8 cellular contexts compared by ENCODE assay signal in the genomic region with DNA sequence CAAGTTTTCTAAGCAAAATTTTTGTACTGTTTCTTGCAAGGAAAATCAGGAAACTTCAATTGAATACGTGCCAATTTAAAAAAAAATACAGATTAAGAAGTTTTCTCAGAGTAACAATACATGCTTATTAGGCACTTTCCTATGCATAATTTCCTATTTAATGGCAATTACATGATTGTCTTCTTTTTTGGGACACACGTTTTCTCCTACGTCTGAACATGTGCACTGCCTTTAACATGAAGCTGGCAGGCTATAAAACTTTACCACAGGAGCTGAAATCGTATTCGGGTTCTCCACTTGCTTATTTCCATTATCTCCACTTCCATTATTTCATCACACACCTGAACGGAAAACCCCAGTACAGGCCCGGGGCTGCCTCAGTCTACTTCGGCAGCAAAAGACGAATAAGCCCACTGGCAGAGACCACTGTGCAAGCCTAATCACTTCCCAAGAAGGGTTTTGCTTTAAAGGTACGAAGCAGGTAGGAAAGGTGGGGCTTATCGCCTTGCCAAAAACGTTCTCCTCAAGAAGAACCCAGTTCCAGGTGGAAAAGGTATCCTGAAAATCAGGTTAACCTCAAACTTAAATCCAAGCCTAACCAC. TPM values are rescaled to one million over a fixed set of nuclear protein-coding genes. Genes with fewer than 3 reads are reported as not detected.
DNase-seq lines count a peak whose midpoint lies in the region; ATAC-seq, FAIRE-seq and TF ChIP-seq lines count a peak whose summit lies in the region.

No MANE protein-coding gene starts in this region.

- H3K23ac ChIP-seq in mesenchymal stem cell (ENCODE audit: low read length in 2 of 2) = peak overlapping the region in 1 of 2 experiments; percentile 83

- no peak for FAIRE-seq in frontal cortex (lab: Jason Lieb, UNC)

- H3K27me3 Mint-ChIP-seq in MCF 10A (ENCODE audit: insufficient read depth, unreplicated experiment) = no peaks in the 10 kb centered on the region

- H3K27ac ChIP-seq in C4-2B (peak overlapping the region; percentile 78), mesenchymal stem cell (ENCODE audit: low read length, poor library complexity, severe bottlenecking) (peak overlapping the region; percentile 90), aorta (ENCODE audit: low read depth in 1 of 2, low read length in 2 of 2) (peak overlapping the region in 1 of 2 donors; percentile 50)

- peak overlapping the region; percentile 69 for H3K4me2 ChIP-seq in mesenchymal stem cell (ENCODE audit: low read length, poor library complexity, severe bottlenecking)

- H3K36me3 ChIP-seq in mesenchymal stem cell (ENCODE audit: control insufficient read depth in 1 of 2, insufficient read depth in 2 of 2, low read depth in 1 of 2, low read length in 2 of 2) (peaks cover 0 to 28% of the 10 kb centered on the region in 2 experiments), aorta (ENCODE audit: control insufficient read depth in 1 of 2, insufficient read depth in 2 of 2, low read length in 1 of 2) (no peaks in the 10 kb centered on the region)

- H3K18ac ChIP-seq in mesenchymal stem cell (ENCODE audit: low read depth in 1 of 2, low read length in 2 of 2) = peak overlapping the region; percentile 40 to 95

- peak overlapping the region in 1 of 2 experiments; percentile 61 for H3K14ac ChIP-seq in mesenchymal stem cell (ENCODE audit: low read length in 2 of 2)

- TSS peak; percentile 46 for BruUV-seq in MCF 10A (replicated peaks; lab: Mats Ljungman, UMichigan)

- CTCF ChIA-PET in MCF 10A (lab: Yijun Ruan, JAX) = interaction anchor here (0.7 to 0.9 kb wide), 2 partner anchors 630 to 783 kb away, joined by 3 to 4 read pairs; no protein-coding TSS in a partner anchor

- H3K27ac Mint-ChIP-seq in MCF 10A (ENCODE audit: low read depth, unreplicated experiment) = no peak overlapping the region

- no peak overlapping the region for H2BK5ac ChIP-seq in mesenchymal stem cell (ENCODE audit: low read depth, low read length, poor library complexity, severe bottlenecking)

- H3K9me3 Mint-ChIP-seq in MCF 10A (ENCODE audit: unreplicated experiment) = no peaks in the 10 kb centered on the region

- ATAC-seq in HG03097 (IDR thresholded peaks at IDR 0.05; ENCODE audit: low FRiP score, unreplicated experiment) = peak; percentile 0
- peak; percentile 22 for ATAC-seq in aorta (ENCODE audit: low FRiP score)
- no peak for ATAC-seq in GM21576 (IDR thresholded peaks at IDR 0.05; ENCODE audit: unreplicated experiment)
- no peak for ATAC-seq in GM18520 (IDR thresholded peaks at IDR 0.05; ENCODE audit: unreplicated experiment)

- no peak overlapping the region for H2BK15ac ChIP-seq in mesenchymal stem cell (ENCODE audit: low read depth, poor library complexity, severe bottlenecking)

- H3K4me3 Mint-ChIP-seq in MCF 10A (ENCODE audit: unreplicated experiment) = no peak overlapping the region

- no peaks in the 10 kb centered on the region for H3K27me3 ChIP-seq in mesenchymal stem cell (ENCODE audit: control insufficient read depth in 1 of 2, insufficient read depth in 1 of 2, low read length in 2 of 2)
- no peaks in the 10 kb centered on the region for H3K27me3 ChIP-seq in aorta (ENCODE audit: control insufficient read depth in 1 of 2, insufficient read depth in 2 of 2, low read length in 1 of 2)

- WGBS in mesenchymal stem cell = 4% methylated on average over 11 of the region's 12 CpGs
- 0% methylated on average over 12 of the region's 12 CpGs for WGBS in aorta, 2 donors

- peak overlapping the region; percentile 97 to 98 for H3K4me3 ChIP-seq in mesenchymal stem cell (ENCODE audit: insufficient read depth in 1 of 2, low read depth in 1 of 2, low read length in 2 of 2)
- H3K4me3 ChIP-seq in aorta (ENCODE audit: low read length in 2 of 2) = peak overlapping the region; percentile 99 to 100

- H3K9ac ChIP-seq in mesenchymal stem cell (ENCODE audit: low read length) = peak overlapping the region; percentile 99

- H3K9me3 ChIP-seq in mesenchymal stem cell (ENCODE audit: control insufficient read depth, low read length) = no peaks in the 10 kb centered on the region
- no peaks in the 10 kb centered on the region for H3K9me3 ChIP-seq in aorta (ENCODE audit: control insufficient read depth, low read length)

- peak overlapping the region; percentile 29 to 49 for H2BK12ac ChIP-seq in mesenchymal stem cell (ENCODE audit: low read length in 2 of 2)

- H3K4me1 ChIP-seq in mesenchymal stem cell (ENCODE audit: control insufficient read depth, insufficient read depth, low read depth, low read length) (peaks cover 2% of the 10 kb centered on the region), aorta (ENCODE audit: control insufficient read depth in 1 of 2, insufficient read depth in 2 of 2, low read length in 2 of 2) (peaks cover 7 to 11% of the 10 kb centered on the region in 2 donors)

- H3K4me1 Mint-ChIP-seq in MCF 10A (ENCODE audit: insufficient read depth, unreplicated experiment) = peaks cover 32% of the 10 kb centered on the region

- H2BK120ac ChIP-seq in mesenchymal stem cell (ENCODE audit: low read depth, low read length) = peak overlapping the region; percentile 9

- no peak for DNase-seq in MCF 10A (ENCODE audit: unreplicated experiment)
- DNase-seq in mesenchymal stem cell = peak; percentile 40
- DNase-seq in aorta = no peak
- no peak for DNase-seq in frontal cortex (ENCODE audit: low spot score in 2 of 2)

- H3K79me1 ChIP-seq in mesenchymal stem cell (replicated peaks; ENCODE audit: low read length, poor library complexity, severe bottlenecking) = peaks cover 6% of the 10 kb centered on the region

- H2AK5ac ChIP-seq in mesenchymal stem cell (ENCODE audit: low read length, severe bottlenecking) = peak overlapping the region; percentile 12

- peak overlapping the region; percentile 93 for H2AFZ ChIP-seq in mesenchymal stem cell (ENCODE audit: low read depth, low read length)

- POLR2A ChIA-PET in MCF 10A (lab: Yijun Ruan, JAX) = interaction anchor here (0.6 to 4.6 kb wide), 28 partner anchors 9 to 1644 kb away, joined by 3 to 66 read pairs (median 4); a partner anchor contains a TSS

- peak overlapping the region; percentile 9 for H4K91ac ChIP-seq in mesenchymal stem cell (ENCODE audit: low read length)

- TF ChIP-seq CTCF in C4-2B (conservative IDR thresholded peaks at IDR 0.05) (no peak), MCF 10A (IDR thresholded peaks at IDR 0.05; ENCODE audit: unreplicated experiment) (no peak)

- peak overlapping the region; percentile 84 to 97 for H3K4ac ChIP-seq in mesenchymal stem cell (ENCODE audit: low read depth in 1 of 2, low read length in 2 of 2)

- peaks cover 48% of the 10 kb centered on the region for H3K36me3 Mint-ChIP-seq in MCF 10A (ENCODE audit: insufficient read depth, unreplicated experiment)

- intact Hi-C loops in MCF 10A (cut with micrococcal nuclease) (no loop called here), aorta (cut with DNase I) (no loop called here)

- H4K8ac ChIP-seq in mesenchymal stem cell (ENCODE audit: low read length) = peak overlapping the region; percentile 97

RNA-seq across cellular contexts. Expression of a gene that starts 0.6 kb away (rescaled TPM):
- total RNA-seq in MCF 10A (2022) (29.1 and 38.3 TPM in 2 replicates), aorta (10 to 100 TPM; 30.0 to 33.5 TPM), frontal cortex (48.5 TPM)
- 19.9 TPM for polyA plus RNA-seq in mesenchymal stem cell (2013, experiment 1 of 2)
- polyA plus RNA-seq in mesenchymal stem cell (2013, experiment 2 of 2) = 20.4 TPM
- 10 to 100 TPM; 19.9 to 28.5 TPM for polyA plus RNA-seq in aorta

RNA-seq across cellular contexts. Expression of a gene that starts 0.6 kb away (rescaled TPM):
- 27.6 and 30.0 TPM in 2 replicates for total RNA-seq in MCF 10A (2022)
- polyA plus RNA-seq in mesenchymal stem cell (2013, experiment 1 of 2) = 8.5 TPM
- polyA plus RNA-seq in mesenchymal stem cell (2013, experiment 2 of 2) = 8.6 TPM
- total RNA-seq in aorta = 10 to 100 TPM; 21.2 to 28.0 TPM
- 10 to 100 TPM in 1 of 2 donors, 1 to 10 TPM in 1; 9.2 to 10.5 TPM for polyA plus RNA-seq in aorta
- total RNA-seq in frontal cortex = 13.0 TPM

RNA-seq across cellular contexts. Expression of a gene that starts 42.2 kb away (rescaled TPM):
- not detected in 2 replicates for total RNA-seq in MCF 10A (2022)
- polyA plus RNA-seq in mesenchymal stem cell (2013, experiment 1 of 2) = not detected
- 0.04 TPM for polyA plus RNA-seq in mesenchymal stem cell (2013, experiment 2 of 2)
- total RNA-seq in aorta = not detected
- not detected for polyA plus RNA-seq in aorta
- total RNA-seq in frontal cortex = not detected

Comparison
In these comparisons a context has a peak if more than half of its experiments do, and no peak if none do; other contexts are left out.
1. ATAC-seq: peak in HG03097 (single experiment) and aorta (single experiment); none in GM21576 (single experiment) and GM18520 (single experiment).